27 cellular contexts compared by ENCODE assay signal in the genomic region with DNA sequence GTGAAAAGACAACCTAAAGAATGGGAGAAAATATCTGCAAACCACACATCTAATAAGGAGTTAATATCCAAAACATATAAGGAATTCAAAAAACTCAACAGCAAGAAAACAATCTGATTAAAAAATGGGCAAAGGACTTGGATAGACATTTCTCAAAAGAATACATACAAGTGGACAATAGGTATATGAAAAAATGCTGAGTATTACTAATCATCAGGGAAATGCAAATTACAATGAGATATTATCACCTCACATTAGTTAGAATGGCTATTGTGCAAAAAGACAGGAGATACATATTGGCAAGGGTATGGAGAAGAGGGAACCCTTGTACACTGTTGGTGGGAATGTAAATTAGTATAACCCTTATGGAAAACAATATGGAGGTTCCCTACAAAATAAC.
"Had no signal": no experiment of that assay in that cellular context is flagged by ENCODE, and none has a peak within 500 bp of the region (broad histone marks: within the 10 kb centered on the region; RNA-seq: fewer than 3 reads in every experiment).

No MANE protein-coding gene starts in this region.

- H3K4me1 ChIP-seq: ascending aorta, breast epithelium, colonic mucosa had no signal

- FAIRE-seq: endometrium, frontal cortex had no signal

- H3K4me3 ChIP-seq: ascending aorta, breast epithelium, cardiac muscle cell, colonic mucosa had no signal

- H3K27ac Mint-ChIP-seq: activated CD4-positive, alpha-beta T cell treated with anti-CD3 and anti-CD28 coated beads, Interleukin-2, amount 10 ng/mL, durations not matched to agents 7 days and 5 days; activated CD8-positive, alpha-beta T cell treated with anti-CD3 and anti-CD28 coated beads for 36 hours; activated naive CD4-positive, alpha-beta T cell treated with anti-CD3 and anti-CD28 coated beads for 36 hours; activated naive CD4-positive, alpha-beta T cell treated with anti-CD3 and anti-CD28 coated beads, Interleukin-2, amount 50 U/mL, for 24 hours; activated naive CD8-positive, alpha-beta T cell treated with anti-CD3 and anti-CD28 coated beads, Interleukin-2, amount 10 ng/mL, durations not matched to agents 7 days and 5 days; activated T-helper 17 cell treated with anti-CD3 and anti-CD28 coated beads, Interleukin-2, amount 50 U/mL, for 72 hours; brain had no signal

- ATAC-seq: activated CD8-positive, alpha-beta T cell treated with anti-CD3 and anti-CD28 coated beads for 36 hours; activated T-cell treated with anti-CD3 and anti-CD28 coated beads, Interleukin-2, amount 50 U/mL, for 4 hours; activated T-helper 17 cell treated with anti-CD3 and anti-CD28 coated beads, Interleukin-2, amount 50 U/mL, for 72 hours; esophagus mucosa had no signal

- H3K27ac ChIP-seq: ascending aorta, breast epithelium, cardiac muscle cell, colonic mucosa had no signal

- H3K36me3 ChIP-seq: ascending aorta, breast epithelium, cardiac muscle cell, colonic mucosa had no signal

- H3K27me3 ChIP-seq: ascending aorta, breast epithelium, cardiac muscle cell, colonic mucosa had no signal

- H3K9me3 ChIP-seq: colonic mucosa had no signal

- DNase-seq: activated CD4-positive, alpha-beta T cell treated with anti-CD3 and anti-CD28 coated beads for 4 hours; activated CD4-positive, alpha-beta T cell treated with anti-CD3 and anti-CD28 coated beads, Interleukin-2, amount 10 ng/mL, durations not matched to agents 7 days and 5 days; activated CD4-positive, alpha-beta T cell treated with anti-CD3 and anti-CD28 coated beads, Interleukin-2, amount 50 U/mL, for 4 hours; activated CD4-positive, CD25-positive, alpha-beta regulatory T cell; activated CD4-positive, CD25-positive, alpha-beta regulatory T cell treated with anti-CD3 and anti-CD28 coated beads, Interleukin-2, amount 50 U/mL, for 72 hours; activated CD8-positive, alpha-beta memory T cell treated with anti-CD3 and anti-CD28 coated beads for 24 hours; activated CD8-positive, alpha-beta T cell treated with anti-CD3 and anti-CD28 coated beads for 36 hours; activated effector memory CD4-positive, alpha-beta T cell treated with Interleukin-2 at 50 U/mL for 16 hours; activated naive CD4-positive, alpha-beta T cell treated with anti-CD3 and anti-CD28 coated beads for 36 hours; activated naive CD8-positive, alpha-beta T cell treated with anti-CD3 and anti-CD28 coated beads, Interleukin-2, amount 10 ng/mL, durations not matched to agents 7 days and 5 days; activated T-cell treated with anti-CD3 and anti-CD28 coated beads, Interleukin-2, amount 50 U/mL, for 4 hours; central memory CD4-positive, alpha-beta T cell; cerebellar nuclear complex; colonic mucosa; effector CD8-positive, alpha-beta T cell; foreskin fibroblast; head of caudate nucleus; T-helper 2 cell had no signal
